ENCODE assay signal across 14 cellular contexts in genomic region chr3:63364909-63365308, GRCh38.
DNase-seq lines count a peak whose midpoint lies in the region; ATAC-seq and TF ChIP-seq lines count a peak whose summit lies in the region.
"Had no signal": no experiment of that assay in that cellular context is flagged by ENCODE, and none has a peak within 500 bp of the region (broad histone marks: within the 10 kb centered on the region; RNA-seq: fewer than 3 reads in every experiment).

No MANE protein-coding gene starts in this region.

- no peaks in the 10 kb centered on the region for H3K9me3 Mint-ChIP-seq in MCF 10A (ENCODE audit: unreplicated experiment)

- CTCF ChIA-PET in mammary epithelial cell (lab: Charles Lee; ENCODE audit: low non-redundant PET) (no interaction called here), MCF 10A (lab: Yijun Ruan, JAX) (interaction anchor here (0.5 to 4.4 kb wide), 2 partner anchors 14 to 424 kb away, joined by 5 to 31 read pairs; no protein-coding TSS in a partner anchor), PC-3 (lab: Charles Lee) (interaction anchor here (0.5 kb wide), 1 partner anchor 30 kb away, joined by 3 read pairs; no protein-coding TSS in a partner anchor)

- no peak for DNase-seq in mammary epithelial cell
- DNase-seq in MCF 10A (ENCODE audit: unreplicated experiment): no peak
- no peak for DNase-seq in PC-3
- no peak for DNase-seq in fibroblast of villous mesenchyme (ENCODE audit: low read depth)
- DNase-seq in transverse colon: no peak
- no peak for DNase-seq in C1 segment of cervical spinal cord (lab: John Stamatoyannopoulos, UW)
- no peak for DNase-seq in RPMI8226
- no peak for DNase-seq in stimulated activated naive CD8-positive, alpha-beta T cell treated with anti-CD3 and anti-CD28 coated beads, Interleukin-15, Interleukin-2, amounts not matched to agents 100 U/mL and 50 U/mL, for 24 hours
- DNase-seq: activated CD4-positive, CD25-positive, alpha-beta regulatory T cell; activated gamma-delta T cell treated with Interleukin-2 at 50 U/mL for 16 hours; effector CD4-positive, alpha-beta T cell; KBM-7 had no signal

- intact Hi-C loops in mammary epithelial cell (cut with micrococcal nuclease): no loop called here
- intact Hi-C loops in MCF 10A (cut with micrococcal nuclease): no loop called here
- intact Hi-C loops in PC-3 (cut with micrococcal nuclease): no loop called here
- intact Hi-C loops in transverse colon (cut with DNase I; ENCODE audit: low total_unique reads): no loop called here

- TF ChIP-seq POLR2A in transverse colon (IDR thresholded peaks at IDR 0.05): no peak

- POLR2A ChIA-PET in MCF 10A (lab: Yijun Ruan, JAX): interaction anchor here (0.5 kb wide), 1 partner anchor 360 kb away, joined by 3 read pairs; no protein-coding TSS in a partner anchor
- POLR2A ChIA-PET in PC-3 (lab: Charles Lee; ENCODE audit: unreplicated experiment): no interaction called here

- H3K4me1 ChIP-seq in mammary epithelial cell (ENCODE audit: insufficient read depth, low read length) (no peaks in the 10 kb centered on the region), PC-3 (ENCODE audit: insufficient read depth, low read length) (no peaks in the 10 kb centered on the region), transverse colon (no peaks in the 10 kb centered on the region)

- H3K36me3 Mint-ChIP-seq in MCF 10A (ENCODE audit: insufficient read depth, unreplicated experiment): no peaks in the 10 kb centered on the region

- in situ Hi-C loops in mammary epithelial cell (cut with MboI; ENCODE audit: low sequenced_read_pairs in 2 of 2) (loop anchor here in 1 of 2 donors (25.0 kb wide), 1 partner anchor 297 kb away; the partner anchor contains the start of gene SNTN), transverse colon (cut with MboI; ENCODE audit: low pct_ligation_motif_present in 1 of 4, low pct_unique_long_range_greater_than_20kb in 1 of 4, low sequenced_read_pairs in 3 of 4) (loop anchor here in 1 of 4 donors (25.0 kb wide), 1 partner anchor 197 kb away; no protein-coding TSS in a partner anchor)

- H3K9ac ChIP-seq in mammary epithelial cell (ENCODE audit: insufficient read depth, low read length) (no peak overlapping the region), PC-3 (ENCODE audit: low read length) (no peak overlapping the region)

- peaks cover 40% of the 10 kb centered on the region for H3K27me3 Mint-ChIP-seq in MCF 10A (ENCODE audit: insufficient read depth, unreplicated experiment)
- H3K27me3 Mint-ChIP-seq: B cell had no signal

- no peak overlapping the region for H3K4me2 ChIP-seq in mammary epithelial cell (ENCODE audit: insufficient read depth, low read depth, low read length)
- H3K4me2 ChIP-seq in PC-3 (ENCODE audit: low read length): no peak overlapping the region

- no peaks in the 10 kb centered on the region for H3K27me3 ChIP-seq in mammary epithelial cell (ENCODE audit: insufficient read depth, low read length)
- H3K27me3 ChIP-seq in PC-3 (ENCODE audit: low read length): no peaks in the 10 kb centered on the region
- no peaks in the 10 kb centered on the region for H3K27me3 ChIP-seq in transverse colon

- H3K9me3 ChIP-seq in mammary epithelial cell (replicated peaks; ENCODE audit: insufficient read depth, low read length): no peaks in the 10 kb centered on the region
- H3K9me3 ChIP-seq in PC-3 (ENCODE audit: low read length): no peaks in the 10 kb centered on the region
- H3K9me3 ChIP-seq in transverse colon: no peaks in the 10 kb centered on the region

- H3K27ac ChIP-seq in mammary epithelial cell (ENCODE audit: insufficient read depth, low read depth, low read length) (no peak overlapping the region), PC-3 (ENCODE audit: low read length) (no peak overlapping the region), transverse colon (no peak overlapping the region)

- dilution Hi-C loops in mammary epithelial cell (cut with HindIII; ENCODE audit: low sequenced_read_pairs): loop anchor here (5.0 kb wide), 1 partner anchor 42 kb away; no protein-coding TSS in a partner anchor

- TF ChIP-seq EP300 in transverse colon (IDR thresholded peaks at IDR 0.05; ENCODE audit: low read depth): no peak

- no peak overlapping the region for H3K4me3 ChIP-seq in mammary epithelial cell (replicated peaks in 1 of 3; ENCODE audit: insufficient read depth in 1 of 3, low read depth in 2 of 3, low read length in 3 of 3)
- H3K4me3 ChIP-seq in PC-3 (ENCODE audit: low read length): no peak overlapping the region
- H3K4me3 ChIP-seq in fibroblast of villous mesenchyme (ENCODE audit: low read depth, low read length): no peak overlapping the region
- H3K4me3 ChIP-seq in transverse colon: no peak overlapping the region
- H3K4me3 ChIP-seq: GM12878 had no signal

- 100% methylated on average over 2 of the region's 2 CpGs for WGBS in mammary epithelial cell (ENCODE audit: low coverage, missing lambda C conversion rate)
- WGBS in transverse colon (ENCODE audit: low coverage in 1 of 2), 2 donors: 70 to 86% methylated on average over 1 to 2 of the region's 2 CpGs

- H3K79me2 ChIP-seq in mammary epithelial cell (ENCODE audit: insufficient read depth, low read length) (no peaks in the 10 kb centered on the region), PC-3 (ENCODE audit: low read length) (no peaks in the 10 kb centered on the region)

- ATAC-seq in PC-3: no peak
- ATAC-seq in stimulated activated naive CD8-positive, alpha-beta T cell treated with anti-CD3 and anti-CD28 coated beads, Interleukin-15, Interleukin-2, amounts not matched to agents 100 U/mL and 50 U/mL, for 24 hours: no peak
- ATAC-seq: GM12878 had no signal

- H2AFZ ChIP-seq in mammary epithelial cell (ENCODE audit: low read depth, low read length) (no peak overlapping the region), PC-3 (ENCODE audit: low read length) (no peak overlapping the region)

- BruUV-seq in mammary epithelial cell (replicated peaks; lab: Mats Ljungman, UMichigan) (no TSS peak), MCF 10A (replicated peaks; lab: Mats Ljungman, UMichigan) (no TSS peak), PC-3 (replicated peaks; lab: Mats Ljungman, UMichigan) (no TSS peak)

- no peaks in the 10 kb centered on the region for H3K36me3 ChIP-seq in mammary epithelial cell (ENCODE audit: insufficient read depth, low read length)
- H3K36me3 ChIP-seq in PC-3 (ENCODE audit: low read depth, low read length): no peaks in the 10 kb centered on the region
- H3K36me3 ChIP-seq in transverse colon: no peaks in the 10 kb centered on the region

- H3K4me1 Mint-ChIP-seq in MCF 10A (ENCODE audit: insufficient read depth, unreplicated experiment): no peaks in the 10 kb centered on the region
- H3K4me1 Mint-ChIP-seq: B cell had no signal

- H3K27ac Mint-ChIP-seq in MCF 10A (ENCODE audit: low read depth, unreplicated experiment): no peak overlapping the region
- H3K27ac Mint-ChIP-seq: B cell had no signal

- no peaks in the 10 kb centered on the region for H4K20me1 ChIP-seq in mammary epithelial cell (ENCODE audit: insufficient read depth, low read length)
- no peaks in the 10 kb centered on the region for H4K20me1 ChIP-seq in PC-3 (ENCODE audit: low read length)

- TF ChIP-seq CTCF in mammary epithelial cell (conservative IDR thresholded peaks at IDR 0.05 in 1 of 2, IDR thresholded peaks at IDR 0.05 in 1 of 2; ENCODE audit: extremely low read depth in 1 of 2, insufficient read depth in 1 of 2, low read depth in 1 of 2, low read length in 2 of 2) (peak; percentile 17 to 26), MCF 10A (IDR thresholded peaks at IDR 0.05; ENCODE audit: unreplicated experiment) (no peak), PC-3 (conservative IDR thresholded peaks at IDR 0.05; ENCODE audit: low read depth, low read length) (peak; percentile 34; the same call in 1 of the 2 replicates), fibroblast of villous mesenchyme (IDR thresholded peaks at IDR 0.05; ENCODE audit: insufficient read depth, low read depth, low read length) (peak; percentile 35), transverse colon (IDR thresholded peaks at IDR 0.05) (peak in 3 of 5 experiments; percentile 26 to 32 (median 28))

- H3K4me3 Mint-ChIP-seq in MCF 10A (ENCODE audit: unreplicated experiment): no peak overlapping the region
- H3K4me3 Mint-ChIP-seq: B cell had no signal

- no peaks in the 10 kb centered on the region for H3F3A ChIP-seq in PC-3 (ENCODE audit: low read length, unreplicated experiment)

- no peaks in the 10 kb centered on the region for H3K9me2 ChIP-seq in PC-3 (replicated peaks; ENCODE audit: low read length)
